8 cellular contexts compared by ENCODE assay signal in genomic region chr19:47228168-47228936, GRCh38. TPM values are rescaled to one million over a fixed set of nuclear protein-coding genes. Genes with fewer than 3 reads are reported as not detected.
DNase-seq lines count a peak whose midpoint lies in the region; ATAC-seq, FAIRE-seq and TF ChIP-seq lines count a peak whose summit lies in the region.

No MANE protein-coding gene starts in this region.

- H3K79me2 ChIP-seq in ACC112 (ENCODE audit: control insufficient read depth, insufficient read depth, low read length, unreplicated experiment) (no peaks in the 10 kb centered on the region), GM23338 (replicated peaks; ENCODE audit: insufficient read depth) (peaks cover 40% of the 10 kb centered on the region), K562 (ENCODE audit: control insufficient read depth, insufficient read depth, low read length) (peaks cover 61% of the 10 kb centered on the region)

- H4K20me1 ChIP-seq in GM23338 (replicated peaks; ENCODE audit: insufficient read depth) = no peaks in the 10 kb centered on the region; the same call in 1 of the 2 replicates
- H4K20me1 ChIP-seq in K562 (replicated peaks; ENCODE audit: control insufficient read depth, insufficient read depth, low read length) = peaks cover 17% of the 10 kb centered on the region; the same call in 1 of the 2 replicates

- intact Hi-C loops in K562 (cut with micrococcal nuclease) = loop anchor here (5.0 kb wide), 1 partner anchor 76 kb away; no protein-coding TSS in a partner anchor
- intact Hi-C loops in stomach (cut with DNase I; ENCODE audit: low total_unique reads) = no loop called here

- TF ChIP-seq CTCF in GM23338 (conservative IDR thresholded peaks at IDR 0.05; ENCODE audit: low read depth in 2 of 2) = no peak
- no peak for TF ChIP-seq CTCF in K562 (IDR thresholded peaks at IDR 0.05 in 2 of 3, conservative IDR thresholded peaks at IDR 0.05 in 1 of 3; ENCODE audit: insufficient read depth in 2 of 3, low read depth in 1 of 3, low read length in 3 of 3)
- no peak for TF ChIP-seq CTCF in kidney epithelial cell (IDR thresholded peaks at IDR 0.05; ENCODE audit: insufficient read depth, low read length, poor library complexity, severe bottlenecking)
- no peak for TF ChIP-seq CTCF in stomach (IDR thresholded peaks at IDR 0.05)

- POLR2A ChIA-PET in K562 (lab: Yijun Ruan, JAX) = interaction anchor here (0.6 to 8.2 kb wide), 8 partner anchors 10 to 1761 kb away, joined by 3 to 171 read pairs (median 10); partner anchors contain the start of gene CCDC9

- TF ChIP-seq POLR2A in K562 (conservative IDR thresholded peaks at IDR 0.05) (peak; percentile 59; the same call in 1 of the 2 replicates), stomach (IDR thresholded peaks at IDR 0.05) (no peak)

- FAIRE-seq in K562 (lab: Jason Lieb, UNC) = peak; percentile 56

- no peaks in the 10 kb centered on the region for H3K36me3 ChIP-seq in ACC112 (ENCODE audit: insufficient read depth, low read length)
- no peaks in the 10 kb centered on the region; the same call in 1 of the 2 replicates for H3K36me3 ChIP-seq in GM23338 (ENCODE audit: insufficient read depth)
- peaks cover 11% of the 10 kb centered on the region; the same call in 2 of the 3 replicates for H3K36me3 ChIP-seq in K562 (ENCODE audit: control insufficient read depth, insufficient read depth, low read length)
- no peaks in the 10 kb centered on the region for H3K36me3 ChIP-seq in kidney epithelial cell (ENCODE audit: control insufficient read depth, insufficient read depth, low read length)
- H3K36me3 ChIP-seq in stomach = peaks cover 0 to 13% (median 4%) of the 10 kb centered on the region in 4 donors

- no peak overlapping the region for H3K27ac Mint-ChIP-seq in GM23338

- H3K27me3 ChIP-seq in ACC112 (ENCODE audit: insufficient read depth, low read length) = no peaks in the 10 kb centered on the region
- H3K27me3 ChIP-seq in GM23338 (ENCODE audit: insufficient read depth) = peaks cover 11% of the 10 kb centered on the region
- no peaks in the 10 kb centered on the region; a peak in 1 of 5 replicates for H3K27me3 ChIP-seq in K562 (ENCODE audit: control insufficient read depth in 2 of 2, insufficient read depth in 2 of 2, low read length in 2 of 2)
- no peaks in the 10 kb centered on the region for H3K27me3 ChIP-seq in kidney epithelial cell (ENCODE audit: control insufficient read depth, insufficient read depth, low read length)
- no peaks in the 10 kb centered on the region for H3K27me3 ChIP-seq in stomach

- TF ChIP-seq EP300 in K562 (IDR thresholded peaks at IDR 0.05; ENCODE audit: low read length) (0 out of 2 replicates have a peak, but pooled peaks have one; percentile 7), stomach (IDR thresholded peaks at IDR 0.05) (no peak)

- peak overlapping the region; percentile 93 for H3K4me3 ChIP-seq in ACC112 (ENCODE audit: low read depth, low read length)
- peak overlapping the region; percentile 96 for H3K4me3 ChIP-seq in GM23338
- H3K4me3 ChIP-seq in K562 = peak overlapping the region; percentile 100
- H3K4me3 ChIP-seq in kidney epithelial cell (ENCODE audit: low read depth, low read length) = peak overlapping the region; percentile 75
- H3K4me3 ChIP-seq in stomach = peak overlapping the region; percentile 57 to 99 (median 86)

- peak; percentile 7 for ATAC-seq in GM23338
- ATAC-seq in K562 = peak; percentile 50
- no peak for ATAC-seq in GM19452 (IDR thresholded peaks at IDR 0.05; ENCODE audit: unreplicated experiment)

- peaks cover 23% of the 10 kb centered on the region for H3K4me1 Mint-ChIP-seq in GM23338

- DNase-seq in GM23338 (ENCODE audit: low spot score) (peak; percentile 67), SK-MEL-5 (ENCODE audit: low read depth, low spot score) (peak; percentile 42), K562 (ENCODE audit: extremely low read depth in 1 of 4, low spot score in 3 of 4) (peak; percentile 26 to 81 (median 46)), kidney epithelial cell (ENCODE audit: low read depth) (no peak), stomach (peak; percentile 45), middle frontal gyrus (ENCODE audit: extremely low spot score, low spot score) (no peak)

- H3K4me2 ChIP-seq in GM23338 (peak overlapping the region; percentile 95), K562 (ENCODE audit: insufficient read depth, low read length) (peak overlapping the region; percentile 100)

- no peaks in the 10 kb centered on the region for H3K9me2 ChIP-seq in GM23338 (ENCODE audit: insufficient read depth)

- no peaks in the 10 kb centered on the region for H3K9me1 ChIP-seq in K562 (ENCODE audit: control insufficient read depth, insufficient read depth, low read length)

- peak overlapping the region; percentile 82; the same call in 1 of the 2 replicates for H3K27ac ChIP-seq in ACC112 (ENCODE audit: low read depth, low read length)
- H3K27ac ChIP-seq in GM23338 (ENCODE audit: low read depth) = peak overlapping the region; percentile 99
- peak overlapping the region; percentile 93 for H3K27ac ChIP-seq in K562 (ENCODE audit: extremely low read depth, low read depth, low read length)
- H3K27ac ChIP-seq in stomach = peak overlapping the region; percentile 96 to 100 (median 99)

- H3K36me3 Mint-ChIP-seq in GM23338 (ENCODE audit: low read depth) = peaks cover 16% of the 10 kb centered on the region

- in situ Hi-C loops in SK-MEL-5 (cut with HindIII; ENCODE audit: low pct_unique_long_range_greater_than_20kb, low sequenced_read_pairs) = no loop called here
- in situ Hi-C loops in K562 (cut with MboI) = no loop called here

- CTCF ChIA-PET in K562 (lab: Yijun Ruan, JAX; ENCODE audit: low intra/inter-chr PET ratio) = no interaction called here

- TF ChIP-seq RAD21 in K562 (CRISPR knock-in tag; conservative IDR thresholded peaks at IDR 0.05 in 1 of 2, IDR thresholded peaks at IDR 0.05 in 1 of 2) = no peak

- peak overlapping the region; percentile 87 to 99 for H3K9ac ChIP-seq in K562 (ENCODE audit: insufficient read depth in 1 of 2, low read depth in 2 of 2, low read length in 2 of 2)

- H2AFZ ChIP-seq in ACC112 (ENCODE audit: low read length, unreplicated experiment) (no peak overlapping the region), GM23338 (no peak overlapping the region), K562 (ENCODE audit: low read depth, low read length) (peak overlapping the region; percentile 49; the same call in 1 of the 2 replicates)

- H3K9me3 Mint-ChIP-seq in GM23338 = peaks cover 2% of the 10 kb centered on the region; the same call in 1 of the 3 replicates

- no peak overlapping the region; the same call in 2 of the 3 replicates for H3K4me3 Mint-ChIP-seq in GM23338

- H3K4me1 ChIP-seq in ACC112 (ENCODE audit: control insufficient read depth, insufficient read depth, low read length, unreplicated experiment) (peaks cover 22% of the 10 kb centered on the region), GM23338 (ENCODE audit: insufficient read depth) (peaks cover 39% of the 10 kb centered on the region), K562 (replicated peaks in 1 of 2; ENCODE audit: control insufficient read depth in 2 of 2, insufficient read depth in 2 of 2, low read length in 2 of 2) (peaks cover 25 to 75% of the 10 kb centered on the region in 2 experiments), stomach (peaks cover 60 to 74% (median 63%) of the 10 kb centered on the region in 4 donors)

- BruUV-seq in K562 (replicated peaks; lab: Mats Ljungman, UMichigan) = no TSS peak

- WGBS in K562 (ENCODE audit: insufficient coverage, low coverage, missing lambda C conversion rate) = 2% methylated on average over 18 of the region's 50 CpGs
- 2 to 7% (median 7%) methylated on average over 12 to 50 of the region's 50 CpGs for WGBS in stomach, 5 donors

- no peaks in the 10 kb centered on the region for H3K9me3 ChIP-seq in K562 (replicated peaks; ENCODE audit: control insufficient read depth, insufficient read depth, low read depth, low read length)
- H3K9me3 ChIP-seq in stomach = no peaks in the 10 kb centered on the region

- H3F3A ChIP-seq in GM23338 (replicated peaks; ENCODE audit: low read depth) = peaks cover 30% of the 10 kb centered on the region

- H3K27me3 Mint-ChIP-seq in GM23338 (ENCODE audit: insufficient read depth, low read depth, poor library complexity) = peaks cover 24% of the 10 kb centered on the region

RNA-seq across cellular contexts. Expression of gene BBC3, which starts 2.6 kb away (rescaled TPM):
- total RNA-seq in GM23338 (2014; rRNA removed; shearing (Covaris generic)) = 27.8 and 31.9 TPM in 2 replicates
- 23.4 and 25.8 TPM in 2 replicates for polyA plus RNA-seq in GM23338 (2016; fragmentation: Nextera tagmentation; extraction: Ambion mirVana)
- total RNA-seq in SK-MEL-5 (2014; rRNA removed; shearing (Covaris generic)) = 45.9 and 51.2 TPM in 2 replicates
- polyA plus RNA-seq in SK-MEL-5 (2015; cell fraction: cytosol; rRNA removed) = 53.3 and 59.6 TPM in 2 replicates
- polyA plus RNA-seq in SK-MEL-5 (2015; cell fraction: nucleus; rRNA removed) = 36.2 and 77.9 TPM in 2 replicates
- 13.0 and 34.2 TPM in 2 replicates for total RNA-seq in K562 (2011; cell fraction: chromatin; rRNA removed; ENCODE audit: low replicate concordance)
- 21.8 and 26.8 TPM in 2 replicates for total RNA-seq in K562 (2011; cell fraction: nucleolus; rRNA removed)
- 20.2 and 20.6 TPM in 2 replicates for total RNA-seq in K562 (2011; cell fraction: nucleoplasm; rRNA removed)
- total RNA-seq in K562 (2014; rRNA removed) = 25.2 and 26.9 TPM in 2 replicates
- total RNA-seq in K562 (2014; rRNA removed; fragmentation: Illumina TruSeq; extraction: Trizol) = 3.5 and 4.1 TPM in 2 replicates
- 5.3 and 5.4 TPM in 2 replicates for total RNA-seq in K562 (2015; rRNA removed; fragmentation: Illumina TruSeq; extraction: Trizol)
- 20.3 and 30.7 TPM in 2 replicates for total RNA-seq in K562 (2021)
- 4.8 and 4.9 TPM in 2 replicates for polyA plus RNA-seq in K562 (2011; rRNA removed)
- 5.7 and 20.0 TPM in 2 replicates for polyA plus RNA-seq in K562 (2011; cell fraction: cytosol; rRNA removed)
- 8.9 and 16.4 TPM in 2 replicates for polyA plus RNA-seq in K562 (2011; cell fraction: nucleus; rRNA removed)
- 8.9 and 29.3 TPM in 2 replicates for polyA plus RNA-seq in K562 (2012)
- 2.0 and 11.7 TPM in 2 replicates for polyA plus RNA-seq in K562 (2014; fragmentation: Illumina TruSeq; extraction: Trizol)
- polyA plus RNA-seq in K562 (2014; fragmentation: Nextera tagmentation; extraction: Ambion mirVana) = under 1 TPM; 0.15 to 0.32 TPM
- polyA plus RNA-seq in K562 (2014; rRNA removed) = 21.6 and 22.5 TPM in 2 replicates
- 1.6 and 2.1 TPM in 2 replicates for polyA minus RNA-seq in K562 (2011; rRNA and poly(A)+ RNA removed)
- polyA minus RNA-seq in K562 (2011; cell fraction: cytosol; rRNA and poly(A)+ RNA removed) = 6.3 and 11.0 TPM in 2 replicates
- polyA minus RNA-seq in K562 (2011; cell fraction: nucleus; rRNA and poly(A)+ RNA removed) = 4.8 and 6.2 TPM in 2 replicates
- total RNA-seq in kidney epithelial cell = 46.8 and 64.7 TPM in 2 replicates
- total RNA-seq in stomach = 10 to 100 TPM in 4 of 5 donors, 1 to 10 TPM in 1; 2.9 to 69.2 (median 17.0) TPM
- polyA plus RNA-seq in stomach = 1 to 10 TPM; 6.0 to 9.8 (median 8.7) TPM

RNA-seq across cellular contexts. Expression of gene CCDC9, which starts 28.0 kb away (rescaled TPM):
- 14.5 and 17.3 TPM in 2 replicates for total RNA-seq in GM23338 (2014; rRNA removed; shearing (Covaris generic))
- polyA plus RNA-seq in GM23338 (2016; fragmentation: Nextera tagmentation; extraction: Ambion mirVana) = 15.0 and 15.3 TPM in 2 replicates
- 2.5 and 5.0 TPM in 2 replicates for total RNA-seq in SK-MEL-5 (2014; rRNA removed; shearing (Covaris generic))
- polyA plus RNA-seq in SK-MEL-5 (2015; cell fraction: cytosol; rRNA removed) = 18.6 and 21.6 TPM in 2 replicates
- 13.3 and 17.2 TPM in 2 replicates for polyA plus RNA-seq in SK-MEL-5 (2015; cell fraction: nucleus; rRNA removed)
- total RNA-seq in K562 (2011; cell fraction: chromatin; rRNA removed; ENCODE audit: low replicate concordance) = 54.9 and 69.2 TPM in 2 replicates
- 24.3 and 34.5 TPM in 2 replicates for total RNA-seq in K562 (2011; cell fraction: nucleolus; rRNA removed)
- total RNA-seq in K562 (2011; cell fraction: nucleoplasm; rRNA removed) = 42.7 and 46.5 TPM in 2 replicates
- 21.1 and 22.7 TPM in 2 replicates for total RNA-seq in K562 (2014; rRNA removed)
- 5.5 and 6.5 TPM in 2 replicates for total RNA-seq in K562 (2014; rRNA removed; fragmentation: Illumina TruSeq; extraction: Trizol)
- 8.4 and 9.6 TPM in 2 replicates for total RNA-seq in K562 (2015; rRNA removed; fragmentation: Illumina TruSeq; extraction: Trizol)
- 29.3 and 38.6 TPM in 2 replicates for total RNA-seq in K562 (2021)
- 4.8 and 5.3 TPM in 2 replicates for polyA plus RNA-seq in K562 (2011; rRNA removed)
- 4.1 and 6.6 TPM in 2 replicates for polyA plus RNA-seq in K562 (2011; cell fraction: cytosol; rRNA removed)
- polyA plus RNA-seq in K562 (2011; cell fraction: nucleus; rRNA removed) = 12.1 and 15.2 TPM in 2 replicates
- 28.4 and 28.6 TPM in 2 replicates for polyA plus RNA-seq in K562 (2012)
- 19.5 and 21.6 TPM in 2 replicates for polyA plus RNA-seq in K562 (2014; fragmentation: Illumina TruSeq; extraction: Trizol)
- polyA plus RNA-seq in K562 (2014; fragmentation: Nextera tagmentation; extraction: Ambion mirVana) = under 1 TPM; 0.23 to 0.57 TPM
- polyA plus RNA-seq in K562 (2014; rRNA removed) = 27.9 and 31.8 TPM in 2 replicates
- 4.5 and 7.2 TPM in 2 replicates for polyA minus RNA-seq in K562 (2011; rRNA and poly(A)+ RNA removed)
- 3.7 and 6.4 TPM in 2 replicates for polyA minus RNA-seq in K562 (2011; cell fraction: cytosol; rRNA and poly(A)+ RNA removed)
- 4.8 and 7.9 TPM in 2 replicates for polyA minus RNA-seq in K562 (2011; cell fraction: nucleus; rRNA and poly(A)+ RNA removed)
- total RNA-seq in kidney epithelial cell = 13.8 and 16.5 TPM in 2 replicates
- total RNA-seq in stomach = 10 to 100 TPM; 16.1 to 62.4 (median 21.7) TPM
- polyA plus RNA-seq in stomach = 10 to 100 TPM; 14.3 to 35.1 (median 20.9) TPM

RNA-seq across cellular contexts. Expression of gene INAFM1, which starts 46.3 kb away (rescaled TPM):
- total RNA-seq in GM23338 (2014; rRNA removed; shearing (Covaris generic)) = 1.7 and 2.9 TPM in 2 replicates
- polyA plus RNA-seq in GM23338 (2016; fragmentation: Nextera tagmentation; extraction: Ambion mirVana) = 10.2 and 12.7 TPM in 2 replicates
- total RNA-seq in SK-MEL-5 (2014; rRNA removed; shearing (Covaris generic)) = 0.45 and 0.69 TPM in 2 replicates
- polyA plus RNA-seq in SK-MEL-5 (2015; cell fraction: cytosol; rRNA removed) = 3.3 and 4.6 TPM in 2 replicates
- polyA plus RNA-seq in SK-MEL-5 (2015; cell fraction: nucleus; rRNA removed) = 3.8 and 5.5 TPM in 2 replicates
- total RNA-seq in K562 (2011; cell fraction: chromatin; rRNA removed; ENCODE audit: low replicate concordance) = 3.9 and 14.1 TPM in 2 replicates
- total RNA-seq in K562 (2011; cell fraction: nucleolus; rRNA removed) = 15.3 and 23.8 TPM in 2 replicates
- 10.9 and 11.0 TPM in 2 replicates for total RNA-seq in K562 (2011; cell fraction: nucleoplasm; rRNA removed)
- 11.3 and 15.0 TPM in 2 replicates for total RNA-seq in K562 (2014; rRNA removed)
- total RNA-seq in K562 (2014; rRNA removed; fragmentation: Illumina TruSeq; extraction: Trizol) = 0.95 and 1.2 TPM in 2 replicates
- 2.1 and 2.3 TPM in 2 replicates for total RNA-seq in K562 (2015; rRNA removed; fragmentation: Illumina TruSeq; extraction: Trizol)
- total RNA-seq in K562 (2021) = 26.6 and 30.9 TPM in 2 replicates
- polyA plus RNA-seq in K562 (2011; rRNA removed) = 3.1 and 7.8 TPM in 2 replicates
- 7.5 and 28.4 TPM in 2 replicates for polyA plus RNA-seq in K562 (2011; cell fraction: cytosol; rRNA removed)
- polyA plus RNA-seq in K562 (2011; cell fraction: nucleus; rRNA removed) = 10.8 and 17.8 TPM in 2 replicates
- polyA plus RNA-seq in K562 (2012) = 13.9 and 22.8 TPM in 2 replicates
- polyA plus RNA-seq in K562 (2014; fragmentation: Illumina TruSeq; extraction: Trizol) = 4.6 and 8.8 TPM in 2 replicates
- under 1 TPM; 0.71 to 0.87 TPM for polyA plus RNA-seq in K562 (2014; fragmentation: Nextera tagmentation; extraction: Ambion mirVana)
- 21.8 and 27.1 TPM in 2 replicates for polyA plus RNA-seq in K562 (2014; rRNA removed)
- polyA minus RNA-seq in K562 (2011; rRNA and poly(A)+ RNA removed) = 0.28 and 0.45 TPM in 2 replicates
- 6.3 and 7.8 TPM in 2 replicates for polyA minus RNA-seq in K562 (2011; cell fraction: cytosol; rRNA and poly(A)+ RNA removed)
- polyA minus RNA-seq in K562 (2011; cell fraction: nucleus; rRNA and poly(A)+ RNA removed) = 3.9 and 5.7 TPM in 2 replicates
- total RNA-seq in kidney epithelial cell = 2.2 and 3.9 TPM in 2 replicates
- 1 to 10 TPM in 4 of 5 donors, not detected in 1; 1.8 to 7.7 (median 4.5) TPM for total RNA-seq in stomach
- 10 to 100 TPM; 14.1 to 48.0 (median 18.7) TPM for polyA plus RNA-seq in stomach

Comparison
In these comparisons a context has a peak if more than half of its experiments do, and no peak if none do; other contexts are left out.
1. DNase-seq: peak in GM23338 (single experiment), SK-MEL-5 (single experiment), K562 (4 of 4) and stomach (single experiment); none in kidney epithelial cell (single experiment) and middle frontal gyrus (single experiment).
2. Peak in every context shown above with its lines, with median percentiles within 50 percentile points of each other: H3K27ac ChIP-seq and H3K4me3 ChIP-seq.